22 cellular contexts compared by ENCODE assay signal in the genomic region with DNA sequence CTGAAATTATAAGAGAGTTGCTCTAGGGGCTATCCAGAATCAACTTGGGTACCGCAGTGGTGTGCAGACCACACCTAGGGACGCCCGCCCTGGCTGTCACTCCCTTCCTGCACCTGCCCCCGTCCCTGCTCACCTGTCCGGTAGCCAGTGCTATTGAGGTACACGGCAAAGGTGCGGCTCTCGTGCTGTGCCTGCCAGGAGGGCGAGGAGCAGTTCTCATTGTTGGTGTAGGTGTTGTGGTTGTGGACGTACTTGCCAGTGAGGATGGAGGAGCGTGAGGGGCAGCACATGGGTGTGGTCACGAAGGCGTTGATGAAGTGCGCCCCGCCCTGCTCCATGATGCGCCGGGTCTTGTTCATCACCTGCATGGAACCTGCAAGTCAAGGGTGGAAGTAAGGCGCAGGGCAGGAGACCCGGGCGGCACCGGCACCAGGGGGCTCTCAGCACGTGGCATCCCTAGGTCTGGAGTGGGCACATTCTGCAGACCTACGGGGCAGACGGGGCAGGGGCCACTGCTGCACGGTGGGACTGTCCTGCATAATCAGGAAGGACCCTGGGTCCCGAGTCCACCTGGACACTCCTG. TPM values are rescaled to one million over a fixed set of nuclear protein-coding genes. Genes with fewer than 3 reads are reported as not detected.
DNase-seq lines count a peak whose midpoint lies in the region; ATAC-seq, FAIRE-seq and TF ChIP-seq lines count a peak whose summit lies in the region.
"Had no signal": no experiment of that assay in that cellular context is flagged by ENCODE, and none has a peak within 500 bp of the region (broad histone marks: within the 10 kb centered on the region; RNA-seq: fewer than 3 reads in every experiment).

No MANE protein-coding gene starts in this region.

- no peak overlapping the region for H2BK15ac ChIP-seq in neuronal stem cell (ENCODE audit: low read length)

- no peak overlapping the region for H3K27ac Mint-ChIP-seq in stimulated activated naive CD8-positive, alpha-beta T cell treated with anti-CD3 and anti-CD28 coated beads, Interleukin-15, amount 100 ng/mL, for 72 hours
- H3K27ac Mint-ChIP-seq: B cell; CD8-positive, alpha-beta T cell; HFFc6; IgD-negative memory B cell had no signal

- TF ChIP-seq CTCF in bronchial epithelial cell (IDR thresholded peaks at IDR 0.05; ENCODE audit: insufficient read depth, low read length, severe bottlenecking) (no peak), testis (IDR thresholded peaks at IDR 0.05) (no peak)

- H3K9ac ChIP-seq in neuronal stem cell (ENCODE audit: low read depth, low read length, poor library complexity) = no peak overlapping the region

- no peak overlapping the region for H2AK5ac ChIP-seq in neuronal stem cell (ENCODE audit: low read depth, low read length)

- DNase-seq in stimulated activated naive CD8-positive, alpha-beta T cell treated with anti-CD3 and anti-CD28 coated beads, Interleukin-15, amount 100 ng/mL, for 72 hours = no peak
- DNase-seq in stimulated activated naive CD8-positive, alpha-beta T cell treated with anti-CD3 and anti-CD28 coated beads, Interleukin-15, Interleukin-2, amounts not matched to agents 100 U/mL and 50 U/mL, for 24 hours = no peak
- DNase-seq in bronchial epithelial cell (ENCODE audit: low read depth) (no peak), neuronal stem cell (ENCODE audit: low spot score) (no peak), urothelium cell line (ENCODE audit: low spot score) (no peak), testis (no peak), NCI-H1417 (lab: John Stamatoyannopoulos, UW) (no peak), DMS53 (lab: John Stamatoyannopoulos, UW) (no peak)
- DNase-seq: CD8-positive, alpha-beta T cell; COR-L47; DMS153; DND-41; GDM1; HCEC 1CT; HFFc6 had no signal

- intact Hi-C loops in testis (cut with DNase I; ENCODE audit: low total_unique reads) = no loop called here

- peak overlapping the region; percentile 38 for H4K91ac ChIP-seq in neuronal stem cell (ENCODE audit: low read depth, low read length, poor library complexity)

- H3K4me3 Mint-ChIP-seq in stimulated activated naive CD8-positive, alpha-beta T cell treated with anti-CD3 and anti-CD28 coated beads, Interleukin-15, amount 100 ng/mL, for 72 hours = no peak overlapping the region
- H3K4me3 Mint-ChIP-seq: B cell; CD8-positive, alpha-beta T cell; HFFc6; IgD-negative memory B cell had no signal

- H3K9me3 ChIP-seq in neuronal stem cell (replicated peaks in 1 of 2; ENCODE audit: control insufficient read depth in 2 of 2, insufficient read depth in 1 of 2, low read depth in 1 of 2, low read length in 2 of 2) = peaks cover 0 to 4% of the 10 kb centered on the region in 2 donors
- H3K9me3 ChIP-seq in testis = no peaks in the 10 kb centered on the region

- H3K27me3 Mint-ChIP-seq in stimulated activated naive CD8-positive, alpha-beta T cell treated with anti-CD3 and anti-CD28 coated beads, Interleukin-15, amount 100 ng/mL, for 72 hours = peaks cover 5% of the 10 kb centered on the region

- H3K18ac ChIP-seq in neuronal stem cell (ENCODE audit: low read length) = peak overlapping the region; percentile 60

- H3K4me3 ChIP-seq in bronchial epithelial cell (ENCODE audit: low read depth, low read length) = no peak overlapping the region
- no peak overlapping the region for H3K4me3 ChIP-seq in neuronal stem cell (ENCODE audit: low read length in 2 of 2)
- no peak overlapping the region for H3K4me3 ChIP-seq in testis

- H3K27ac ChIP-seq in neuronal stem cell (replicated peaks; ENCODE audit: low read length) (no peak overlapping the region), testis (no peak overlapping the region)
- H3K27ac ChIP-seq: C4-2B had no signal

- H3K4me1 Mint-ChIP-seq in stimulated activated naive CD8-positive, alpha-beta T cell treated with anti-CD3 and anti-CD28 coated beads, Interleukin-15, amount 100 ng/mL, for 72 hours = no peaks in the 10 kb centered on the region

- peaks cover 6% of the 10 kb centered on the region for H3K36me3 ChIP-seq in bronchial epithelial cell (ENCODE audit: control insufficient read depth, insufficient read depth, low read length)
- peaks cover 5 to 21% of the 10 kb centered on the region in 2 donors for H3K36me3 ChIP-seq in neuronal stem cell (replicated peaks in 1 of 2; ENCODE audit: control insufficient read depth in 2 of 2, insufficient read depth in 2 of 2, low read length in 2 of 2)
- no peaks in the 10 kb centered on the region for H3K36me3 ChIP-seq in testis (ENCODE audit: low read depth, missing control alignments)

- H4K8ac ChIP-seq in neuronal stem cell (ENCODE audit: low read depth, low read length) = no peak overlapping the region

- no peaks in the 10 kb centered on the region for H3K79me1 ChIP-seq in neuronal stem cell (ENCODE audit: low read depth, low read length)

- ATAC-seq in stimulated activated naive CD8-positive, alpha-beta T cell treated with anti-CD3 and anti-CD28 coated beads, Interleukin-15, amount 100 ng/mL, for 72 hours = peak; percentile 12
- ATAC-seq in stimulated activated naive CD8-positive, alpha-beta T cell treated with anti-CD3 and anti-CD28 coated beads, Interleukin-15, Interleukin-2, amounts not matched to agents 100 U/mL and 50 U/mL, for 24 hours = no peak
- ATAC-seq: CD8-positive, alpha-beta T cell had no signal

- H2BK5ac ChIP-seq in neuronal stem cell (ENCODE audit: low read length) = no peak overlapping the region

- H3K4me1 ChIP-seq in neuronal stem cell (ENCODE audit: control insufficient read depth in 2 of 2, insufficient read depth in 1 of 2, low read depth in 1 of 2, low read length in 2 of 2) = peaks cover 1 to 3% of the 10 kb centered on the region in 2 donors
- no peaks in the 10 kb centered on the region for H3K4me1 ChIP-seq in testis

- H2BK12ac ChIP-seq in neuronal stem cell (ENCODE audit: low read length) = peak overlapping the region; percentile 75

- peak overlapping the region; percentile 60 for H3K14ac ChIP-seq in neuronal stem cell (ENCODE audit: low read length)

- H3K23ac ChIP-seq in neuronal stem cell (ENCODE audit: low read depth, low read length, poor library complexity) = peak overlapping the region; percentile 49

- FAIRE-seq in bronchial epithelial cell (lab: Jason Lieb, UNC) = peak; percentile 32
- peak; percentile 52 for FAIRE-seq in urothelium cell line (lab: Jason Lieb, UNC)
- FAIRE-seq: A204.1, D721Med, GM12892, GM19239 had no signal

- no peaks in the 10 kb centered on the region for H3K27me3 ChIP-seq in bronchial epithelial cell (ENCODE audit: control insufficient read depth, insufficient read depth, low read length)
- H3K27me3 ChIP-seq in neuronal stem cell (ENCODE audit: control insufficient read depth in 3 of 3, insufficient read depth in 3 of 3, low read depth in 1 of 3, low read length in 3 of 3) = no peaks in the 10 kb centered on the region
- no peaks in the 10 kb centered on the region for H3K27me3 ChIP-seq in testis

- WGBS in neuronal stem cell (ENCODE audit: extremely low coverage in 2 of 2, insufficient read length in 2 of 2, insufficient replicate concordance in 1 of 2), 2 donors = no CpG with 5 or more reads among the region's 26 CpGs
- WGBS in testis, 2 donors = 95 to 98% methylated on average over 18 to 25 of the region's 26 CpGs

- TF ChIP-seq POLR2A in testis (IDR thresholded peaks at IDR 0.05) = no peak

- H3K9me3 Mint-ChIP-seq in stimulated activated naive CD8-positive, alpha-beta T cell treated with anti-CD3 and anti-CD28 coated beads, Interleukin-15, amount 100 ng/mL, for 72 hours = no peaks in the 10 kb centered on the region
- H3K9me3 Mint-ChIP-seq: CD8-positive, alpha-beta T cell; HFFc6 had no signal

- no peak overlapping the region for H3K4ac ChIP-seq in neuronal stem cell (ENCODE audit: low read length)

- H2AFZ ChIP-seq in neuronal stem cell (ENCODE audit: low read length) = no peak overlapping the region

- no peak overlapping the region for H2BK120ac ChIP-seq in neuronal stem cell (ENCODE audit: low read depth, low read length)

- no peak overlapping the region for H3K4me2 ChIP-seq in neuronal stem cell (ENCODE audit: insufficient read depth, low read length, poor library complexity, severe bottlenecking)

RNA-seq across cellular contexts. Expression of gene SULF2, which starts 48.6 kb away (rescaled TPM):
- total RNA-seq in bronchial epithelial cell = 25.3 and 31.6 TPM in 2 replicates
- 46.1 TPM for polyA plus RNA-seq in neuronal stem cell (2013, experiment 1 of 2)
- polyA plus RNA-seq in neuronal stem cell (2013, experiment 2 of 2) = 48.2 TPM
- 100 to 1,000 TPM in 1 of 2 donors, 10 to 100 TPM in 1; 95.6 to 117 TPM for total RNA-seq in testis
- polyA plus RNA-seq in testis (ENCODE audit: insufficient read depth, low read depth, low replicate concordance) = 61.5 TPM
